In genomic region chr6:111687652-111688051, GRCh38 we compare ENCODE assay signal across 19 cellular contexts.
A peak's percentile ranks its signal among the peaks of the same experiment; 100 is the strongest.
DNase-seq lines count a peak whose midpoint lies in the region; ATAC-seq and TF ChIP-seq lines count a peak whose summit lies in the region.
"Had no signal": no experiment of that assay in that cellular context is flagged by ENCODE, and none has a peak within 500 bp of the region (broad histone marks: within the 10 kb centered on the region; RNA-seq: fewer than 3 reads in every experiment).

No MANE protein-coding gene starts in this region.

- H3K27me3 Mint-ChIP-seq in stimulated activated naive CD8-positive, alpha-beta T cell treated with anti-CD3 and anti-CD28 coated beads, Interleukin-15, Interleukin-2, amounts not matched to agents 100 ng/mL and 50 ng/mL, for 24 hours, result no peaks in the 10 kb centered on the region
- H3K27me3 Mint-ChIP-seq: B cell, progenitor cell of endocrine pancreas had no signal

- H3K9me3 ChIP-seq in stomach, result no peaks in the 10 kb centered on the region
- H3K9me3 ChIP-seq: heart right ventricle, tibial nerve had no signal

- H3K27me3 ChIP-seq in stomach, result no peaks in the 10 kb centered on the region
- H3K27me3 ChIP-seq: heart right ventricle, tibial nerve had no signal

- intact Hi-C loops in stomach (cut with DNase I; ENCODE audit: low total_unique reads), result no loop called here

- H3K4me1 Mint-ChIP-seq in stimulated activated naive CD8-positive, alpha-beta T cell treated with anti-CD3 and anti-CD28 coated beads, Interleukin-15, Interleukin-2, amounts not matched to agents 100 ng/mL and 50 ng/mL, for 24 hours (ENCODE audit: low read depth), result peaks cover 55% of the 10 kb centered on the region
- H3K4me1 Mint-ChIP-seq: B cell had no signal

- peaks cover 96% of the 10 kb centered on the region for H3K36me3 Mint-ChIP-seq in stimulated activated naive CD8-positive, alpha-beta T cell treated with anti-CD3 and anti-CD28 coated beads, Interleukin-15, Interleukin-2, amounts not matched to agents 100 ng/mL and 50 ng/mL, for 24 hours (ENCODE audit: low read depth)

- TF ChIP-seq POLR2A in stomach (IDR thresholded peaks at IDR 0.05), result no peak

- TF ChIP-seq CTCF in epithelial cell of esophagus (IDR thresholded peaks at IDR 0.05; ENCODE audit: insufficient read depth, low read depth, low read length, missing control alignments), result no peak
- no peak for TF ChIP-seq CTCF in stomach (IDR thresholded peaks at IDR 0.05)

- no peaks in the 10 kb centered on the region for H3K9me3 Mint-ChIP-seq in stimulated activated naive CD8-positive, alpha-beta T cell treated with anti-CD3 and anti-CD28 coated beads, Interleukin-15, Interleukin-2, amounts not matched to agents 100 ng/mL and 50 ng/mL, for 24 hours
- H3K9me3 Mint-ChIP-seq: H9, nephron had no signal

- peak overlapping the region in 1 of 5 donors; percentile 5 for H3K27ac ChIP-seq in stomach
- H3K27ac ChIP-seq: 22Rv1 had no signal

- H3K4me3 Mint-ChIP-seq in stimulated activated naive CD8-positive, alpha-beta T cell treated with anti-CD3 and anti-CD28 coated beads, Interleukin-15, Interleukin-2, amounts not matched to agents 100 ng/mL and 50 ng/mL, for 24 hours, result no peak overlapping the region
- H3K4me3 Mint-ChIP-seq: B cell, H9, nephron had no signal

- H3K27ac Mint-ChIP-seq in stimulated activated naive CD8-positive, alpha-beta T cell treated with anti-CD3 and anti-CD28 coated beads, Interleukin-15, Interleukin-2, amounts not matched to agents 100 ng/mL and 50 ng/mL, for 24 hours, result peak overlapping the region; percentile 64
- H3K27ac Mint-ChIP-seq: B cell, progenitor cell of endocrine pancreas had no signal

- H3K4me3 ChIP-seq in epithelial cell of esophagus (ENCODE audit: low read length) (no peak overlapping the region), stomach (no peak overlapping the region)
- H3K4me3 ChIP-seq: heart right ventricle, tibial nerve had no signal

- no peak for ATAC-seq in stimulated activated naive CD8-positive, alpha-beta T cell treated with anti-CD3 and anti-CD28 coated beads, Interleukin-15, Interleukin-2, amounts not matched to agents 100 U/mL and 50 U/mL, for 24 hours
- ATAC-seq: activated CD4-positive, CD25-positive, alpha-beta regulatory T cell treated with anti-CD3 and anti-CD28 coated beads, Interleukin-2, amount 50 U/mL, for 24 hours; heart right ventricle had no signal

- peaks cover 25 to 88% (median 53%) of the 10 kb centered on the region in 4 donors for H3K4me1 ChIP-seq in stomach

- no peak for TF ChIP-seq EP300 in stomach (IDR thresholded peaks at IDR 0.05)

- peaks cover 3 to 53% (median 24%) of the 10 kb centered on the region in 4 donors for H3K36me3 ChIP-seq in stomach

- DNase-seq in DMS 273 (lab: John Stamatoyannopoulos, UW; ENCODE audit: unreplicated experiment) (peak; percentile 48), DMS 273 treated with DMSO at 0.1 percent for 48 hours (lab: John Stamatoyannopoulos, UW) (no peak), epithelial cell of esophagus (ENCODE audit: low read depth) (peak; percentile 5), stomach (no peak), ureter (ENCODE audit: low spot score) (no peak), NCI-H1694 treated with DMSO at 0.1 percent for 48 hours (lab: John Stamatoyannopoulos, UW) (no peak)
- no peak for DNase-seq in stimulated activated naive CD8-positive, alpha-beta T cell treated with anti-CD3 and anti-CD28 coated beads, Interleukin-15, Interleukin-2, amounts not matched to agents 100 U/mL and 50 U/mL, for 24 hours
- DNase-seq: DMS79 treated with DMSO at 0.1 percent for 48 hours; effector CD8-positive, alpha-beta T cell; H9; heart right ventricle; KG1 had no signal

Comparison
In these comparisons a context has a peak if more than half of its experiments do, and no peak if none do; other contexts are left out.
1. DNase-seq: peak in DMS 273 (single experiment) and epithelial cell of esophagus (single experiment); none in DMS 273 treated with DMSO at 0.1 percent for 48 hours (single experiment), stimulated activated naive CD8-positive, alpha-beta T cell treated with anti-CD3 and anti-CD28 coated beads, Interleukin-15, Interleukin-2, amounts not matched to agents 100 U/mL and 50 U/mL, for 24 hours (single experiment), stomach (single experiment), ureter (single experiment) and NCI-H1694 treated with DMSO at 0.1 percent for 48 hours (single experiment).